ENCODE assay signal across 1 cellular context in the genomic region with DNA sequence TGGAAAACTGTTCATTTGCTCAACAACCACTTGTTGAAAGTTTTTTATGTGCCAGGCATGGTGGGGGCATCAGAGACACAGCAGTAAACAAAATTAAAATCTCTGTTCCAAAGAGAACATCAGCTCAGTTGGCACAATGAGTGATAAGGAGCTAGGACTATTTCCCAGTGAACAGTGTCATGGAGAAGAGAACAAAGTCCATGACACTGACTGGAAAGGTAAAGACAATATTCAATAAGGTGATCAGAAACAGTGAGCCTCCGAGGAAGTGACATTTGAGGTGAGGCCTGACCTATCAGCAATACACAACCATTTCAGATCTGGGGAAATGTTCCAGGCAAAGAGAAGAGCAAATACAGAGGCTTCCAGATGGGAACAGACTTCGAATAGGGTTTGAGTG.
TF ChIP-seq lines count a peak whose summit lies in the region.

No MANE protein-coding gene starts in this region.

TF ChIP-seq in HepG2, 621 proteins besides CTCF, POLR2A, EP300 and RAD21 (continued from another document):
- TF ChIP-seq ERF (CRISPR knock-in tag; IDR thresholded peaks at IDR 0.05) = no peak
- TF ChIP-seq ZNF260 (CRISPR knock-in tag; IDR thresholded peaks at IDR 0.05; ENCODE audit: borderline replicate concordance, low read depth) = no peak
- no peak for TF ChIP-seq SRSF9 (IDR thresholded peaks at IDR 0.05; ENCODE audit: borderline replicate concordance, insufficient read depth, low read depth, low read length, poor library complexity, severe bottlenecking)
- TF ChIP-seq FOXO1 (CRISPR knock-in tag; IDR thresholded peaks at IDR 0.05) = no peak
- TF ChIP-seq ZSCAN25 (CRISPR knock-in tag; IDR thresholded peaks at IDR 0.05) = no peak
- TF ChIP-seq, protein P1, sequence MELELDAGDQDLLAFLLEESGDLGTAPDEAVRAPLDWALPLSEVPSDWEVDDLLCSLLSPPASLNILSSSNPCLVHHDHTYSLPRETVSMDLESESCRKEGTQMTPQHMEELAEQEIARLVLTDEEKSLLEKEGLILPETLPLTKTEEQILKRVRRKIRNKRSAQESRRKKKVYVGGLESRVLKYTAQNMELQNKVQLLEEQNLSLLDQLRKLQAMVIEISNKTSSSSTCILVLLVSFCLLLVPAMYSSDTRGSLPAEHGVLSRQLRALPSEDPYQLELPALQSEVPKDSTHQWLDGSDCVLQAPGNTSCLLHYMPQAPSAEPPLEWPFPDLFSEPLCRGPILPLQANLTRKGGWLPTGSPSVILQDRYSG (CRISPR knock-in tag; IDR thresholded peaks at IDR 0.05) = no peak
- TF ChIP-seq, protein P2, sequence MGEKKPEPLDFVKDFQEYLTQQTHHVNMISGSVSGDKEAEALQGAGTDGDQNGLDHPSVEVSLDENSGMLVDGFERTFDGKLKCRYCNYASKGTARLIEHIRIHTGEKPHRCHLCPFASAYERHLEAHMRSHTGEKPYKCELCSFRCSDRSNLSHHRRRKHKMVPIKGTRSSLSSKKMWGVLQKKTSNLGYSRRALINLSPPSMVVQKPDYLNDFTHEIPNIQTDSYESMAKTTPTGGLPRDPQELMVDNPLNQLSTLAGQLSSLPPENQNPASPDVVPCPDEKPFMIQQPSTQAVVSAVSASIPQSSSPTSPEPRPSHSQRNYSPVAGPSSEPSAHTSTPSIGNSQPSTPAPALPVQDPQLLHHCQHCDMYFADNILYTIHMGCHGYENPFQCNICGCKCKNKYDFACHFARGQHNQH (CRISPR knock-in tag; IDR thresholded peaks at IDR 0.05) = no peak
- no peak for TF ChIP-seq SOX13 (IDR thresholded peaks at IDR 0.05)
- TF ChIP-seq SOX13 (CRISPR knock-in tag; conservative IDR thresholded peaks at IDR 0.05 in 1 of 2, IDR thresholded peaks at IDR 0.05 in 1 of 2) = peak in 1 of 2 experiments; percentile 37; a peak in 1 of 4 replicates
- no peak; the same call in 1 of the 2 replicates for TF ChIP-seq HOXD1 (CRISPR knock-in tag; IDR thresholded peaks at IDR 0.05)
- TF ChIP-seq ZNF790 (CRISPR knock-in tag; IDR thresholded peaks at IDR 0.05; ENCODE audit: borderline replicate concordance) = no peak
- TF ChIP-seq ETV5 (CRISPR knock-in tag; IDR thresholded peaks at IDR 0.05; ENCODE audit: borderline replicate concordance) = no peak
